ENCODE assay signal across 8 cellular contexts in the genomic region with DNA sequence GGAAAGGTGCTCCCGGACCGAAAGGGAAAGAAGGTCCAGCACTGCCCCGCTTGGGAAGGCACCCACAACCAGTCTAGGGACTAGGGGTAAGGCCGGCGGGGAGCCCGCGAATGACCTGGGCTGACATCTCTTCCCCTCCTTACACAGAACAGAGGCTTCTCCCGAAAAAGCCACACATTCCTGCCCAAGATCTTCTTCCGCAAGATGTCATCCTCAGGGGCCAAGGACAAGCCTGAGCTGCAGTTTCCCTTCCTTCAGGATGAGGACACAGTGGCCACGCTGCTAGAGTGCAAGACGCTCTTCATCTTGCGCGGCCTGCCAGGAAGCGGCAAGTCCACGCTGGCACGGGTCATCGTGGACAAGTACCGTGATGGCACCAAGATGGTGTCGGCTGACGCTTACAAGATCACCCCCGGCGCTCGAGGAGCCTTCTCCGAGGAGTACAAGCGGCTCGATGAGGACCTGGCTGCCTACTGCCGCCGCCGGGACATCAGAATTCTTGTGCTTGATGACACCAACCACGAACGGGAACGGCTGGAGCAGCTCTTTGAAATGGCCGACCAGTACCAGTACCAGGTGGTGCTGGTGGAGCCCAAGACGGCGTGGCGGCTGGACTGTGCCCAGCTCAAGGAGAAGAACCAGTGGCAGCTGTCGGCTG. TPM values are rescaled to one million over a fixed set of nuclear protein-coding genes. Genes with fewer than 3 reads are reported as not detected.
A peak's percentile ranks its signal among the peaks of the same experiment; 100 is the strongest.
DNase-seq lines count a peak whose midpoint lies in the region; ATAC-seq, FAIRE-seq and TF ChIP-seq lines count a peak whose summit lies in the region.

No MANE protein-coding gene starts in this region.

- no peaks in the 10 kb centered on the region for H3K27me3 ChIP-seq in GM12878 (replicated peaks in 1 of 2; ENCODE audit: control insufficient read depth in 2 of 2, insufficient read depth in 2 of 2, low read length in 1 of 2)

- H3K27ac ChIP-seq in GM12878 (ENCODE audit: control insufficient read depth, insufficient read depth), result peak overlapping the region; percentile 87; the same call in 1 of the 2 replicates

- H3K36me3 ChIP-seq in GM12878 (ENCODE audit: control insufficient read depth in 2 of 2, insufficient read depth in 2 of 2, low read length in 1 of 2), result peaks cover 5 to 14% of the 10 kb centered on the region in 2 experiments; a peak in 3 of 4 replicates

- no peaks in the 10 kb centered on the region for H3K9me3 ChIP-seq in GM12878 (replicated peaks; ENCODE audit: control insufficient read depth, insufficient read depth, low read length)

- SMC1A ChIA-PET in GM12878 (lab: Charles Lee; ENCODE audit: uncharacterized antibody, unreplicated experiment), result interaction anchor here (1.4 to 6.1 kb wide), 3 partner anchors 9 to 50 kb away, joined by 4 to 19 read pairs (median 4); partner anchors contain the start of gene DNAJC7

- peaks cover 21% of the 10 kb centered on the region for H3K36me3 Mint-ChIP-seq in activated naive CD4-positive, alpha-beta T cell treated with anti-CD3 and anti-CD28 coated beads for 36 hours (ENCODE audit: low read depth)
- peaks cover 5% of the 10 kb centered on the region for H3K36me3 Mint-ChIP-seq in memory B cell
- peaks cover 19% of the 10 kb centered on the region for H3K36me3 Mint-ChIP-seq in type B pancreatic cell

- intact Hi-C loops in activated naive CD4-positive, alpha-beta T cell treated with anti-CD3 and anti-CD28 coated beads for 36 hours (cut with micrococcal nuclease), result loop anchor here (2.0 kb wide), 2 partner anchors 49 to 103 kb away; partner anchors contain the start of genes ACLY and KLHL11
- intact Hi-C loops in GM12878 (cut with micrococcal nuclease; ENCODE audit: unreplicated experiment), result loop anchor here (2.0 to 5.0 kb wide), 2 partner anchors 49 to 214 kb away; partner anchors contain the start of genes DNAJC7 and KCNH4

- no TSS peak for BruUV-seq in GM12878 (replicated peaks; lab: Mats Ljungman, UMichigan)

- no peak for FAIRE-seq in GM12878 (lab: Jason Lieb, UNC)

- peak overlapping the region; percentile 88; the same call in 1 of the 2 replicates for H3K9ac ChIP-seq in GM12878 (ENCODE audit: control insufficient read depth, insufficient read depth, low read length)

- H3K4me2 ChIP-seq in GM12878 (ENCODE audit: control insufficient read depth, insufficient read depth), result peak overlapping the region; percentile 94

- peaks cover 23% of the 10 kb centered on the region for H3K79me2 ChIP-seq in GM12878 (ENCODE audit: control insufficient read depth, insufficient read depth, low read length)

- no peak for TF ChIP-seq RAD21 in GM12878 (IDR thresholded peaks at IDR 0.05; ENCODE audit: insufficient read depth, low read depth, low read length)

- H3K4me1 ChIP-seq in GM12878 (ENCODE audit: control insufficient read depth, insufficient read depth, low read length), result peaks cover 11% of the 10 kb centered on the region

- no peaks in the 10 kb centered on the region for H4K20me1 ChIP-seq in GM12878 (ENCODE audit: control insufficient read depth, insufficient read depth)

- TF ChIP-seq CTCF in GM12878 (IDR thresholded peaks at IDR 0.05 in 2 of 3, conservative IDR thresholded peaks at IDR 0.05 in 1 of 3; ENCODE audit: control insufficient read depth in 2 of 3, extremely low read depth in 1 of 3, insufficient read depth in 1 of 3, low read depth in 3 of 3, low read length in 3 of 3) (no peak), type B pancreatic cell (conservative IDR thresholded peaks at IDR 0.05) (no peak)

- in situ Hi-C loops in GM12878 (cut with MboI), result no loop called here

- H3K4me3 ChIP-seq in GM12878, result peak overlapping the region; percentile 79

- peak overlapping the region; percentile 80 for H3K4me3 Mint-ChIP-seq in activated naive CD4-positive, alpha-beta T cell treated with anti-CD3 and anti-CD28 coated beads for 36 hours
- H3K4me3 Mint-ChIP-seq in memory B cell (peak overlapping the region; percentile 78), type B pancreatic cell (peak overlapping the region; percentile 84)

- POLR2A ChIA-PET in GM12878 (lab: Charles Lee), result interaction anchor here (0.5 to 2.8 kb wide), 4 partner anchors 8 to 145 kb away, joined by 3 to 17 read pairs (median 6); partner anchors contain the start of genes DHX58 and DNAJC7

- peaks cover 44% of the 10 kb centered on the region for H3K4me1 Mint-ChIP-seq in activated naive CD4-positive, alpha-beta T cell treated with anti-CD3 and anti-CD28 coated beads for 36 hours (ENCODE audit: low read depth)
- H3K4me1 Mint-ChIP-seq in memory B cell (peaks cover 31% of the 10 kb centered on the region), type B pancreatic cell (ENCODE audit: unreplicated experiment) (peaks cover 22% of the 10 kb centered on the region)

- TF ChIP-seq POLR2A in GM12878 (IDR thresholded peaks at IDR 0.05; ENCODE audit: low read depth, low read length), result 0 out of 2 replicates have a peak, but pooled peaks have one; percentile 44

- RAD21 ChIA-PET in GM12878 (lab: Charles Lee; ENCODE audit: unreplicated experiment), result interaction anchor here (2.8 kb wide), 1 partner anchor 8 kb away, joined by 16 read pairs; no protein-coding TSS in a partner anchor

- ATAC-seq in GM12878, result no peak
- ATAC-seq in memory B cell (ENCODE audit: low read depth), result no peak

- no peak for TF ChIP-seq EP300 in GM12878 (IDR thresholded peaks at IDR 0.05; ENCODE audit: borderline replicate concordance in 1 of 2, control insufficient read depth in 1 of 2, low read depth in 2 of 2, low read length in 2 of 2)

- H2AFZ ChIP-seq in GM12878 (ENCODE audit: control insufficient read depth, low read depth, low read length), result no peak overlapping the region

- H3K9me3 Mint-ChIP-seq in activated naive CD4-positive, alpha-beta T cell treated with anti-CD3 and anti-CD28 coated beads for 36 hours, result no peaks in the 10 kb centered on the region
- H3K9me3 Mint-ChIP-seq in memory B cell (no peaks in the 10 kb centered on the region), type B pancreatic cell (no peaks in the 10 kb centered on the region)

- H3K27ac Mint-ChIP-seq in activated naive CD4-positive, alpha-beta T cell treated with anti-CD3 and anti-CD28 coated beads for 36 hours, result peak overlapping the region; percentile 86
- H3K27ac Mint-ChIP-seq in memory B cell, result peak overlapping the region; percentile 88
- peak overlapping the region; percentile 61 for H3K27ac Mint-ChIP-seq in type B pancreatic cell

- DNase-seq in activated naive CD4-positive, alpha-beta T cell treated with anti-CD3 and anti-CD28 coated beads for 36 hours, result no peak
- DNase-seq in activated naive CD4-positive, alpha-beta T cell treated with anti-CD3 and anti-CD28 coated beads, Interleukin-2, amount 50 U/mL, for 16 hours, result no peak
- DNase-seq in GM12878 (ENCODE audit: low read depth, low spot score), result no peak
- no peak for DNase-seq in memory B cell (ENCODE audit: low spot score in 2 of 2)
- no peak for DNase-seq in type B pancreatic cell (ENCODE audit: extremely low spot score, unreplicated experiment)
- no peak for DNase-seq in stimulated activated CD4-positive, alpha-beta T cell treated with anti-CD3 and anti-CD28 coated beads, Interleukin-12 subunit alpha, Interleukin-12 subunit beta, amount 100 ng/mL, for 4 hours
- no peak for DNase-seq in activated CD4-positive, alpha-beta T cell treated with anti-CD3 and anti-CD28 coated beads for 1 hour
- DNase-seq in activated effector memory CD4-positive, alpha-beta T cell treated with Interleukin-2 at 50 U/mL for 16 hours, result no peak

- CTCF ChIA-PET in activated naive CD4-positive, alpha-beta T cell treated with anti-CD3 and anti-CD28 coated beads for 36 hours (lab: Charles Lee), result interaction anchor here (1.3 to 10.6 kb wide), 2 partner anchors 53 to 438 kb away, joined by 4 to 117 read pairs; partner anchors contain the start of genes DNAJC7 and NKIRAS2
- CTCF ChIA-PET in GM12878 (lab: Yijun Ruan, JAX), result interaction anchor here (1.1 to 9.4 kb wide), 4 partner anchors 8 to 213 kb away, joined by 4 to 85 read pairs (median 12); partner anchors contain the start of genes DNAJC7, KCNH4 and NKIRAS2

- 95% methylated on average over 37 of the region's 37 CpGs for WGBS in GM12878 (ENCODE audit: insufficient coverage, insufficient replicate concordance, low lambda C conversion rate, missing lambda C conversion rate)

- no peaks in the 10 kb centered on the region for H3K27me3 Mint-ChIP-seq in activated naive CD4-positive, alpha-beta T cell treated with anti-CD3 and anti-CD28 coated beads for 36 hours (ENCODE audit: low read depth)
- H3K27me3 Mint-ChIP-seq in memory B cell (no peaks in the 10 kb centered on the region), type B pancreatic cell (no peaks in the 10 kb centered on the region)

RNA-seq across cellular contexts. Expression of gene CNP, which starts 1.5 kb away (rescaled TPM):
- total RNA-seq in activated naive CD4-positive, alpha-beta T cell treated with anti-CD3 and anti-CD28 coated beads for 36 hours, result 10 to 100 TPM; 58.4 to 59.1 TPM
- 22.0 and 33.7 TPM in 2 replicates for total RNA-seq in GM12878 (2013; cell fraction: nucleolus; rRNA removed)
- total RNA-seq in GM12878 (2014; rRNA removed) (35.6 and 39.5 TPM in 2 replicates), GM12878 (2014; rRNA removed; fragmentation: Illumina TruSeq; extraction: Trizol) (22.5 and 22.9 TPM in 2 replicates), GM12878 (2021) (50.9 and 52.2 TPM in 2 replicates), type B pancreatic cell (ENCODE audit: low replicate concordance) (60.0 and 84.3 TPM in 2 replicates)
- polyA plus RNA-seq in GM12878 (2011; ENCODE audit: low read depth), result 11.6 TPM
- polyA plus RNA-seq in GM12878 (2011; rRNA removed) (14.4 and 24.6 TPM in 2 replicates), GM12878 (2014; fragmentation: Illumina TruSeq; extraction: Trizol) (16.9 and 26.3 TPM in 2 replicates), GM12878 (2014; fragmentation: Nextera tagmentation; extraction: Ambion mirVana) (1 to 10 TPM; 1.8 to 4.4 TPM), GM12878 (2014; rRNA removed) (36.5 and 40.4 TPM in 2 replicates), GM12878 (2016; fragmentation: Nextera tagmentation; extraction: Ambion mirVana) (10 to 100 TPM; 59.8 to 60.7 TPM)
- polyA plus RNA-seq in GM12878 (2011; cell fraction: cytosol; rRNA removed), result 31.7 and 35.2 TPM in 2 replicates
- polyA plus RNA-seq in GM12878 (2011; cell fraction: nucleus; rRNA removed), result 23.4 and 31.0 TPM in 2 replicates
- 25.0 and 30.4 TPM in 2 replicates for polyA plus RNA-seq in GM12878 (2012)
- polyA minus RNA-seq in GM12878 (2011; rRNA and poly(A)+ RNA removed), result 64.6 and 68.2 TPM in 2 replicates
- 27.3 and 32.6 TPM in 2 replicates for polyA minus RNA-seq in GM12878 (2011; cell fraction: cytosol; rRNA and poly(A)+ RNA removed)
- 15.0 and 26.4 TPM in 2 replicates for polyA minus RNA-seq in GM12878 (2011; cell fraction: nucleus; rRNA and poly(A)+ RNA removed)

RNA-seq across cellular contexts. Expression of gene ODAD4, which starts 37.6 kb away (rescaled TPM):
- total RNA-seq in activated naive CD4-positive, alpha-beta T cell treated with anti-CD3 and anti-CD28 coated beads for 36 hours, result under 1 TPM; 0.55 to 0.79 TPM
- 0.38 and 1.1 TPM in 2 replicates for total RNA-seq in GM12878 (2013; cell fraction: nucleolus; rRNA removed)
- total RNA-seq in GM12878 (2014; rRNA removed) (0.11 and 0.16 TPM in 2 replicates), GM12878 (2014; rRNA removed; fragmentation: Illumina TruSeq; extraction: Trizol) (0.22 and 0.55 TPM in 2 replicates), GM12878 (2021) (0.46 TPM in 1 of 2 replicates, not detected in the other), type B pancreatic cell (ENCODE audit: low replicate concordance) (1.9 and 4.5 TPM in 2 replicates)
- 0.14 TPM for polyA plus RNA-seq in GM12878 (2011; ENCODE audit: low read depth)
- polyA plus RNA-seq in GM12878 (2011; rRNA removed) (0.27 and 0.53 TPM in 2 replicates), GM12878 (2014; fragmentation: Illumina TruSeq; extraction: Trizol) (0.17 and 0.60 TPM in 2 replicates), GM12878 (2014; fragmentation: Nextera tagmentation; extraction: Ambion mirVana) (under 1 TPM; 0.10 to 0.44 TPM), GM12878 (2014; rRNA removed) (0.17 and 0.27 TPM in 2 replicates), GM12878 (2016; fragmentation: Nextera tagmentation; extraction: Ambion mirVana) (under 1 TPM; 0.68 to 0.73 TPM)
- polyA plus RNA-seq in GM12878 (2011; cell fraction: cytosol; rRNA removed), result 0.09 and 0.20 TPM in 2 replicates
- polyA plus RNA-seq in GM12878 (2011; cell fraction: nucleus; rRNA removed), result 0.34 and 0.63 TPM in 2 replicates
- 0.19 and 0.31 TPM in 2 replicates for polyA plus RNA-seq in GM12878 (2012)
- 0.44 and 0.52 TPM in 2 replicates for polyA minus RNA-seq in GM12878 (2011; rRNA and poly(A)+ RNA removed)
- not detected in 2 replicates for polyA minus RNA-seq in GM12878 (2011; cell fraction: cytosol; rRNA and poly(A)+ RNA removed)
- 0.36 TPM in 1 of 2 replicates, not detected in the other for polyA minus RNA-seq in GM12878 (2011; cell fraction: nucleus; rRNA and poly(A)+ RNA removed)

RNA-seq across cellular contexts. Expression of gene DNAJC7, which starts 49.2 kb away (rescaled TPM):
- total RNA-seq in activated naive CD4-positive, alpha-beta T cell treated with anti-CD3 and anti-CD28 coated beads for 36 hours, result 10 to 100 TPM; 74.5 to 76.3 TPM
- 134 and 138 TPM in 2 replicates for total RNA-seq in GM12878 (2013; cell fraction: nucleolus; rRNA removed)
- 70.2 and 70.4 TPM in 2 replicates for total RNA-seq in GM12878 (2014; rRNA removed)
- 156 and 173 TPM in 2 replicates for total RNA-seq in GM12878 (2014; rRNA removed; fragmentation: Illumina TruSeq; extraction: Trizol)
- 104 and 113 TPM in 2 replicates for total RNA-seq in GM12878 (2021)
- polyA plus RNA-seq in GM12878 (2011; ENCODE audit: low read depth), result 65.9 TPM
- polyA plus RNA-seq in GM12878 (2011; rRNA removed), result 60.1 and 72.4 TPM in 2 replicates
- polyA plus RNA-seq in GM12878 (2011; cell fraction: cytosol; rRNA removed), result 33.8 and 35.1 TPM in 2 replicates
- polyA plus RNA-seq in GM12878 (2011; cell fraction: nucleus; rRNA removed), result 35.8 and 40.3 TPM in 2 replicates
- polyA plus RNA-seq in GM12878 (2012), result 89.4 and 91.4 TPM in 2 replicates
- 164 and 196 TPM in 2 replicates for polyA plus RNA-seq in GM12878 (2014; fragmentation: Illumina TruSeq; extraction: Trizol)
- 10 to 100 TPM; 61.2 to 70.3 TPM for polyA plus RNA-seq in GM12878 (2014; fragmentation: Nextera tagmentation; extraction: Ambion mirVana)
- polyA plus RNA-seq in GM12878 (2014; rRNA removed), result 89.6 and 91.8 TPM in 2 replicates
- polyA plus RNA-seq in GM12878 (2016; fragmentation: Nextera tagmentation; extraction: Ambion mirVana), result 100 to 1,000 TPM in 1 of 2 experiments, 10 to 100 TPM in 1; 97.9 to 103 TPM
- 56.9 and 58.7 TPM in 2 replicates for polyA minus RNA-seq in GM12878 (2011; rRNA and poly(A)+ RNA removed)
- 30.2 and 35.3 TPM in 2 replicates for polyA minus RNA-seq in GM12878 (2011; cell fraction: cytosol; rRNA and poly(A)+ RNA removed)
- 43.6 and 51.0 TPM in 2 replicates for polyA minus RNA-seq in GM12878 (2011; cell fraction: nucleus; rRNA and poly(A)+ RNA removed)
- total RNA-seq in type B pancreatic cell (ENCODE audit: low replicate concordance), result 77.3 and 88.7 TPM in 2 replicates

RNA-seq across cellular contexts. Expression of gene ACLY, which starts 49.3 kb away (rescaled TPM):
- 100 to 1,000 TPM; 153 to 161 TPM for total RNA-seq in activated naive CD4-positive, alpha-beta T cell treated with anti-CD3 and anti-CD28 coated beads for 36 hours
- total RNA-seq in GM12878 (2013; cell fraction: nucleolus; rRNA removed), result 60.0 and 63.4 TPM in 2 replicates
- 104 and 111 TPM in 2 replicates for total RNA-seq in GM12878 (2014; rRNA removed)
- 112 and 113 TPM in 2 replicates for total RNA-seq in GM12878 (2014; rRNA removed; fragmentation: Illumina TruSeq; extraction: Trizol)
- 224 and 228 TPM in 2 replicates for total RNA-seq in GM12878 (2021)
- 37.0 TPM for polyA plus RNA-seq in GM12878 (2011; ENCODE audit: low read depth)
- 96.6 and 140 TPM in 2 replicates for polyA plus RNA-seq in GM12878 (2011; rRNA removed)
- polyA plus RNA-seq in GM12878 (2011; cell fraction: cytosol; rRNA removed), result 132 and 154 TPM in 2 replicates
- polyA plus RNA-seq in GM12878 (2011; cell fraction: nucleus; rRNA removed), result 125 and 158 TPM in 2 replicates
- polyA plus RNA-seq in GM12878 (2012), result 63.8 and 69.0 TPM in 2 replicates
- 113 and 136 TPM in 2 replicates for polyA plus RNA-seq in GM12878 (2014; fragmentation: Illumina TruSeq; extraction: Trizol)
- polyA plus RNA-seq in GM12878 (2014; fragmentation: Nextera tagmentation; extraction: Ambion mirVana), result 10 to 100 TPM; 32.6 to 39.6 TPM
- polyA plus RNA-seq in GM12878 (2014; rRNA removed), result 128 and 129 TPM in 2 replicates
- polyA plus RNA-seq in GM12878 (2016; fragmentation: Nextera tagmentation; extraction: Ambion mirVana), result 100 to 1,000 TPM; 112 to 116 TPM
- 238 and 284 TPM in 2 replicates for polyA minus RNA-seq in GM12878 (2011; rRNA and poly(A)+ RNA removed)
- 92.9 and 117 TPM in 2 replicates for polyA minus RNA-seq in GM12878 (2011; cell fraction: cytosol; rRNA and poly(A)+ RNA removed)
- 40.1 and 74.8 TPM in 2 replicates for polyA minus RNA-seq in GM12878 (2011; cell fraction: nucleus; rRNA and poly(A)+ RNA removed)
- total RNA-seq in type B pancreatic cell (ENCODE audit: low replicate concordance), result 160 and 161 TPM in 2 replicates

RNA-seq across cellular contexts. Expression of gene NKIRAS2, which starts 51.8 kb away (rescaled TPM):
- 10 to 100 TPM; 12.4 to 13.2 TPM for total RNA-seq in activated naive CD4-positive, alpha-beta T cell treated with anti-CD3 and anti-CD28 coated beads for 36 hours
- 17.6 and 18.5 TPM in 2 replicates for total RNA-seq in GM12878 (2013; cell fraction: nucleolus; rRNA removed)
- 36.8 and 39.3 TPM in 2 replicates for total RNA-seq in GM12878 (2014; rRNA removed)
- 16.3 and 16.9 TPM in 2 replicates for total RNA-seq in GM12878 (2014; rRNA removed; fragmentation: Illumina TruSeq; extraction: Trizol)
- 22.9 and 25.8 TPM in 2 replicates for total RNA-seq in GM12878 (2021)
- polyA plus RNA-seq in GM12878 (2011; ENCODE audit: low read depth), result 11.6 TPM
- 11.9 and 20.3 TPM in 2 replicates for polyA plus RNA-seq in GM12878 (2011; rRNA removed)
- 26.7 and 29.6 TPM in 2 replicates for polyA plus RNA-seq in GM12878 (2011; cell fraction: cytosol; rRNA removed)
- 15.3 and 19.6 TPM in 2 replicates for polyA plus RNA-seq in GM12878 (2011; cell fraction: nucleus; rRNA removed)
- polyA plus RNA-seq in GM12878 (2012), result 20.9 and 21.7 TPM in 2 replicates
- 24.4 and 33.6 TPM in 2 replicates for polyA plus RNA-seq in GM12878 (2014; fragmentation: Illumina TruSeq; extraction: Trizol)
- polyA plus RNA-seq in GM12878 (2014; fragmentation: Nextera tagmentation; extraction: Ambion mirVana), result 1 to 10 TPM; 6.4 to 6.9 TPM
- 39.4 and 49.7 TPM in 2 replicates for polyA plus RNA-seq in GM12878 (2014; rRNA removed)
- polyA plus RNA-seq in GM12878 (2016; fragmentation: Nextera tagmentation; extraction: Ambion mirVana), result 10 to 100 TPM; 28.6 to 32.2 TPM
- polyA minus RNA-seq in GM12878 (2011; rRNA and poly(A)+ RNA removed), result 15.9 and 21.3 TPM in 2 replicates
- polyA minus RNA-seq in GM12878 (2011; cell fraction: cytosol; rRNA and poly(A)+ RNA removed), result 6.4 and 7.1 TPM in 2 replicates
- polyA minus RNA-seq in GM12878 (2011; cell fraction: nucleus; rRNA and poly(A)+ RNA removed), result 7.6 and 15.4 TPM in 2 replicates
- total RNA-seq in type B pancreatic cell (ENCODE audit: low replicate concordance), result 44.7 and 45.0 TPM in 2 replicates
